9 cellular contexts compared by ENCODE assay signal in the genomic region with DNA sequence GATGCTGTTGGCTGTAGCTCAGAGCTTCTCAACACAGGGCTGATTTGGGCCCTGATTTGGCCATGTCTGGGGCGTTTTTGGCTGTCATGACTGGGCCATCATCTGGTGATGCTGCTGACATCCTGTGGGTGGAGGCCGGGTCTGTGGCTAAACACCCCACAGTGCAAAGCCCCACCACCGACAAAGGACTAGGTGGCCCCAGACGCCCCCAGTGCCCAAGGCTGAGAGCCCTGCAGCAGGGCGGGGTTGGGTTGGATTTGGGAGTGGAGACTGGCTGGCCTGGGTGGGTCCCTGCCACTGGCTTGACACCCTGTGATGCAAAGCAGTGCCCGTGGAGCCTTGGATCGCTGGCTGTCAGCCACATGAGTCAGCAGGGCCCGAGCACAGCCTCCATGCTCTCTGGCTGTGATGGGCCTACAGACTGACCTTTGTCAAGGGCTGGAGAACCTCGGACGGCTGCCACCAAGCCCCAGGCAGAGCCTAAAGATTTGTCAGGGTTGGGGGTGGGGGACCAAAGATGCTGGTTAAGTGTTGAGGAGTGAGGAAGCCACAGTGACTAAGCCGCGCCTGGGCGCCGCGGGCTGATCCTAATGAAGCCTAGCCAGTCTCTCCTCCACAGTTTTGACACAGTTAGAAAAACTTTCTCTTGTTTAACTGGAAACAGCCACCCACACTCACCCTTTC. TPM values are rescaled to one million over a fixed set of nuclear protein-coding genes. Genes with fewer than 3 reads are reported as not detected.
DNase-seq lines count a peak whose midpoint lies in the region; ATAC-seq and TF ChIP-seq lines count a peak whose summit lies in the region.
"Had no signal": no experiment of that assay in that cellular context is flagged by ENCODE, and none has a peak within 500 bp of the region (broad histone marks: within the 10 kb centered on the region; RNA-seq: fewer than 3 reads in every experiment).

No MANE protein-coding gene starts in this region.

- H4K20me1 ChIP-seq in GM23338 (replicated peaks; ENCODE audit: insufficient read depth) (no peaks in the 10 kb centered on the region), smooth muscle cell (ENCODE audit: low read depth) (no peaks in the 10 kb centered on the region)

- H3K27ac Mint-ChIP-seq in GM23338 (no peak overlapping the region), CD14-positive monocyte (no peak overlapping the region)
- no peak overlapping the region for H3K27ac Mint-ChIP-seq in activated CD4-positive, alpha-beta T cell treated with anti-CD3 and anti-CD28 coated beads, Interleukin-2, amount 10 ng/mL, durations not matched to agents 24 days and 14 days

- H3K27me3 ChIP-seq in GM23338 (ENCODE audit: insufficient read depth) (no peaks in the 10 kb centered on the region), smooth muscle cell (ENCODE audit: low read depth) (no peaks in the 10 kb centered on the region)

- no peaks in the 10 kb centered on the region for H3F3A ChIP-seq in GM23338 (replicated peaks; ENCODE audit: low read depth)
- peaks cover 16% of the 10 kb centered on the region for H3F3A ChIP-seq in smooth muscle cell (ENCODE audit: low read depth)

- no peak overlapping the region for H3K9ac ChIP-seq in smooth muscle cell (ENCODE audit: low read depth)

- peaks cover 7% of the 10 kb centered on the region for H3K27me3 Mint-ChIP-seq in GM23338 (ENCODE audit: insufficient read depth, low read depth, poor library complexity)
- peaks cover 2 to 7% (median 7%) of the 10 kb centered on the region in 3 donors for H3K27me3 Mint-ChIP-seq in CD14-positive monocyte (ENCODE audit: low read depth in 3 of 3)
- no peaks in the 10 kb centered on the region for H3K27me3 Mint-ChIP-seq in activated CD4-positive, alpha-beta T cell treated with anti-CD3 and anti-CD28 coated beads, Interleukin-2, amount 10 ng/mL, durations not matched to agents 24 days and 14 days

- intact Hi-C loops in CD14-positive monocyte (cut with micrococcal nuclease): loop anchor here (5.0 to 10.0 kb wide), 3 partner anchors 151 to 821 kb away; no protein-coding TSS in a partner anchor
- intact Hi-C loops in activated CD4-positive, alpha-beta T cell treated with anti-CD3 and anti-CD28 coated beads, Interleukin-2, amount 10 ng/mL, durations not matched to agents 24 days and 14 days (cut with micrococcal nuclease): no loop called here

- no peaks in the 10 kb centered on the region for H3K36me3 Mint-ChIP-seq in GM23338 (ENCODE audit: low read depth)
- H3K36me3 Mint-ChIP-seq in CD14-positive monocyte: no peaks in the 10 kb centered on the region
- H3K36me3 Mint-ChIP-seq in activated CD4-positive, alpha-beta T cell treated with anti-CD3 and anti-CD28 coated beads, Interleukin-2, amount 10 ng/mL, durations not matched to agents 24 days and 14 days (ENCODE audit: low read depth): no peaks in the 10 kb centered on the region

- H3K27ac ChIP-seq in GM23338 (ENCODE audit: low read depth): no peak overlapping the region
- peak overlapping the region; percentile 67 for H3K27ac ChIP-seq in smooth muscle cell (ENCODE audit: low read depth)
- H3K27ac ChIP-seq: VCaP had no signal

- H3K4me3 ChIP-seq in GM23338 (no peak overlapping the region), smooth muscle cell (no peak overlapping the region)

- H3K4me2 ChIP-seq in GM23338 (no peak overlapping the region), smooth muscle cell (peak overlapping the region; percentile 53)

- no peak for ATAC-seq in GM23338

- H3K79me2 ChIP-seq in GM23338 (replicated peaks; ENCODE audit: insufficient read depth) (no peaks in the 10 kb centered on the region), smooth muscle cell (ENCODE audit: low read depth) (no peaks in the 10 kb centered on the region)

- H3K36me3 ChIP-seq in GM23338 (ENCODE audit: insufficient read depth) (no peaks in the 10 kb centered on the region), smooth muscle cell (ENCODE audit: low read depth) (no peaks in the 10 kb centered on the region)

- H3K4me3 Mint-ChIP-seq in GM23338: no peak overlapping the region
- no peak overlapping the region for H3K4me3 Mint-ChIP-seq in CD14-positive monocyte
- no peak overlapping the region for H3K4me3 Mint-ChIP-seq in activated CD4-positive, alpha-beta T cell treated with anti-CD3 and anti-CD28 coated beads, Interleukin-2, amount 10 ng/mL, durations not matched to agents 24 days and 14 days

- no peaks in the 10 kb centered on the region for H3K9me3 ChIP-seq in smooth muscle cell (replicated peaks; ENCODE audit: low read depth)

- H3K9me3 Mint-ChIP-seq in GM23338: no peaks in the 10 kb centered on the region
- H3K9me3 Mint-ChIP-seq in CD14-positive monocyte: no peaks in the 10 kb centered on the region
- H3K9me3 Mint-ChIP-seq in activated CD4-positive, alpha-beta T cell treated with anti-CD3 and anti-CD28 coated beads, Interleukin-2, amount 10 ng/mL, durations not matched to agents 24 days and 14 days: no peaks in the 10 kb centered on the region

- DNase-seq in GM23338 (ENCODE audit: low spot score) (no peak), astrocyte of the hippocampus (ENCODE audit: low read depth, low spot score) (peak; percentile 77), iris pigment epithelial cell (ENCODE audit: low read depth) (peak; percentile 58), smooth muscle cell (lab: John Stamatoyannopoulos, UW; ENCODE audit: unreplicated experiment) (peak; percentile 60), D341Med (ENCODE audit: low spot score) (no peak), CD14-positive monocyte (ENCODE audit: low spot score) (no peak), NCI-H2107 (lab: John Stamatoyannopoulos, UW) (no peak)
- DNase-seq in activated CD4-positive, alpha-beta T cell treated with anti-CD3 and anti-CD28 coated beads, Interleukin-2, amount 10 ng/mL, durations not matched to agents 24 days and 14 days: no peak

- H2AFZ ChIP-seq in GM23338 (peak overlapping the region; percentile 59; the same call in 1 of the 2 replicates), smooth muscle cell (ENCODE audit: low read depth) (no peak overlapping the region)

- no peaks in the 10 kb centered on the region for H3K9me2 ChIP-seq in GM23338 (ENCODE audit: insufficient read depth)

- H3K4me1 Mint-ChIP-seq in GM23338: peaks cover 6% of the 10 kb centered on the region
- peaks cover 4% of the 10 kb centered on the region for H3K4me1 Mint-ChIP-seq in CD14-positive monocyte
- H3K4me1 Mint-ChIP-seq in activated CD4-positive, alpha-beta T cell treated with anti-CD3 and anti-CD28 coated beads, Interleukin-2, amount 10 ng/mL, durations not matched to agents 24 days and 14 days: no peaks in the 10 kb centered on the region

- H3K4me1 ChIP-seq in GM23338 (ENCODE audit: insufficient read depth) (0 out of 2 replicates have a peak, but pooled peaks cover 8% of the 10 kb centered on the region), smooth muscle cell (ENCODE audit: low read depth) (no peaks in the 10 kb centered on the region)

- 8% methylated on average over 15 of the region's 15 CpGs for WGBS in smooth muscle cell (ENCODE audit: low lambda C conversion rate)

- no peak for TF ChIP-seq CTCF in GM23338 (conservative IDR thresholded peaks at IDR 0.05; ENCODE audit: low read depth in 2 of 2)
- TF ChIP-seq CTCF in smooth muscle cell (IDR thresholded peaks at IDR 0.05; ENCODE audit: borderline replicate concordance, insufficient read depth, poor library complexity, severe bottlenecking): no peak
- TF ChIP-seq CTCF in CD14-positive monocyte (IDR thresholded peaks at IDR 0.05): no peak

TF ChIP-seq in GM23338, 12 proteins besides CTCF, POLR2A, EP300 and RAD21:
- TF ChIP-seq STAT1 (IDR thresholded peaks at IDR 0.05; ENCODE audit: unreplicated experiment): no peak

RNA-seq across cellular contexts. Expression of gene CYTL1, which starts 28.3 kb away (rescaled TPM):
- total RNA-seq in GM23338 (2014; rRNA removed; shearing (Covaris generic)): 8.3 and 12.6 TPM in 2 replicates
- polyA plus RNA-seq in GM23338 (2016; fragmentation: Nextera tagmentation; extraction: Ambion mirVana) (17.6 TPM in 2 replicates), smooth muscle cell (14.3 and 31.0 TPM in 2 replicates), CD14-positive monocyte (under 1 TPM in 1 of 2 donors, not detected in 1; 0.56 TPM)
- total RNA-seq in smooth muscle cell: 17.7 and 24.5 TPM in 2 replicates
- not detected in 2 replicates for total RNA-seq in activated CD4-positive, alpha-beta T cell treated with anti-CD3 and anti-CD28 coated beads, Interleukin-2, amount 10 ng/mL, durations not matched to agents 24 days and 14 days

Comparison
In these comparisons a context has a peak if more than half of its experiments do, and no peak if none do; other contexts are left out.
1. DNase-seq: peak in astrocyte of the hippocampus (single experiment), iris pigment epithelial cell (single experiment) and smooth muscle cell (single experiment); none in GM23338 (single experiment), D341Med (single experiment), CD14-positive monocyte (single experiment), activated CD4-positive, alpha-beta T cell treated with anti-CD3 and anti-CD28 coated beads, Interleukin-2, amount 10 ng/mL, durations not matched to agents 24 days and 14 days (single experiment) and NCI-H2107 (single experiment).